Comparison of ENCODE assay signal across 8 cellular contexts in the genomic region with DNA sequence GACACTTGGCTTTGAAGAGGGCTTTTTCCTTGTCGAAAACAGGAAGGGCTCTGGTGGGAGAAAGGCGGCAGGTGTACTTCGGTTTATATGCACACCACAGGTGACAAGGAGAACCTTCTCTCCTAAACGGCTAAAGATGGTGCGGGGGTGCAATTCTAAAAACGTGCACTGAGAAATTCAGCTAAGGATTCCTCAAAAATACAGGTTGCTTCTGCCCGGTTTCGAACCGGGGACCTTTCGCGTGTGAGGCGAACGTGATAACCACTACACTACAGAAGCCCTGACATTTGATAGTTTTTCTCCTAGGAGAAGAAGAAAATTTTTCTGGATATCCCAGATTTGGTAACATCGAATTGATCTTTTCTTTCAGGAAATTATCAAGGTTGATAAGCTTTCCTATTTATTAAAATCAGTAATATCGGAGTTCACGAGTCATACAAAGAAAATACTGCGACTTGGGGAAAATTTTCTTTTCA. TPM values are rescaled to one million over a fixed set of nuclear protein-coding genes. Genes with fewer than 3 reads are reported as not detected.
DNase-seq lines count a peak whose midpoint lies in the region; ATAC-seq and TF ChIP-seq lines count a peak whose summit lies in the region.

No MANE protein-coding gene starts in this region.

- no peaks in the 10 kb centered on the region for H3K36me3 ChIP-seq in CD4-positive, CD25-positive, alpha-beta regulatory T cell (ENCODE audit: control insufficient read depth, insufficient read depth, low read length)

- DNase-seq in CD4-positive, CD25-positive, alpha-beta regulatory T cell, result no peak
- DNase-seq in HL-60 (ENCODE audit: low read depth in 1 of 2, low spot score in 1 of 2) (peak in 1 of 2 experiments; percentile 38), SK-N-DZ (ENCODE audit: low spot score) (peak; percentile 17), epithelial cell of proximal tubule (ENCODE audit: low read depth) (no peak), Ammon's horn (ENCODE audit: low spot score) (no peak), cortex of kidney (lab: John Stamatoyannopoulos, UW) (no peak)
- DNase-seq in stimulated activated CD4-positive, alpha-beta T cell treated with anti-CD3 and anti-CD28 coated beads, Interleukin-1b, Interleukin-23, amount 100 ng/mL, for 24 hours (ENCODE audit: low read depth in 4 of 4, low spot score in 1 of 4), result peak in 3 of 4 experiments; percentile 13 to 28 (median 16)

- H3K9me3 ChIP-seq in CD4-positive, CD25-positive, alpha-beta regulatory T cell (ENCODE audit: control insufficient read depth in 2 of 2, low read length in 2 of 2), result peaks cover 31 to 45% of the 10 kb centered on the region in 2 experiments

- H3K27me3 ChIP-seq in CD4-positive, CD25-positive, alpha-beta regulatory T cell (ENCODE audit: control insufficient read depth, insufficient read depth, low read length), result peaks cover 61% of the 10 kb centered on the region
- no peaks in the 10 kb centered on the region for H3K27me3 ChIP-seq in HL-60 (ENCODE audit: insufficient read depth, poor library complexity, severe bottlenecking)

- H3K4me3 Mint-ChIP-seq in CD4-positive, CD25-positive, alpha-beta regulatory T cell, result peak overlapping the region in 2 of 4 donors; percentile 16 to 56

- TF ChIP-seq CTCF in HL-60 (IDR thresholded peaks at IDR 0.05; ENCODE audit: insufficient read depth, low read length) (no peak), epithelial cell of proximal tubule (conservative IDR thresholded peaks at IDR 0.05; ENCODE audit: low read depth, low read length) (no peak)

- no peak overlapping the region for H3K27ac ChIP-seq in CD4-positive, CD25-positive, alpha-beta regulatory T cell (ENCODE audit: insufficient read depth, low read length, poor library complexity, severe bottlenecking)
- no peak overlapping the region for H3K27ac ChIP-seq in HL-60 (replicated peaks)

- peaks cover 0 to 12% (median 4%) of the 10 kb centered on the region in 4 donors for H3K4me1 Mint-ChIP-seq in CD4-positive, CD25-positive, alpha-beta regulatory T cell

- no peaks in the 10 kb centered on the region for H3K36me3 Mint-ChIP-seq in CD4-positive, CD25-positive, alpha-beta regulatory T cell

- H3K4me3 ChIP-seq in CD4-positive, CD25-positive, alpha-beta regulatory T cell (ENCODE audit: low read depth, low read length), result no peak overlapping the region
- peak overlapping the region; percentile 41 for H3K4me3 ChIP-seq in HL-60 (replicated peaks; ENCODE audit: insufficient read depth, low read length)
- peak overlapping the region; percentile 51 for H3K4me3 ChIP-seq in epithelial cell of proximal tubule (ENCODE audit: low read depth, low read length)

- peak overlapping the region in 2 of 3 donors; percentile 54 to 83 for H3K27ac Mint-ChIP-seq in CD4-positive, CD25-positive, alpha-beta regulatory T cell

- peaks cover 89% of the 10 kb centered on the region for H3K27me3 Mint-ChIP-seq in CD4-positive, CD25-positive, alpha-beta regulatory T cell

- no peaks in the 10 kb centered on the region for H3K4me1 ChIP-seq in CD4-positive, CD25-positive, alpha-beta regulatory T cell (ENCODE audit: control insufficient read depth, insufficient read depth, low read length, poor library complexity, severe bottlenecking)

- ATAC-seq in CD4-positive, CD25-positive, alpha-beta regulatory T cell (ENCODE audit: low read depth in 2 of 2), result no peak
- no peak for ATAC-seq in HG02840 (IDR thresholded peaks at IDR 0.05; ENCODE audit: low FRiP score, unreplicated experiment)

- H3K9me3 Mint-ChIP-seq in CD4-positive, CD25-positive, alpha-beta regulatory T cell, result peaks cover 10 to 50% (median 23%) of the 10 kb centered on the region in 7 donors

RNA-seq across cellular contexts. Expression of a gene that starts 32.0 kb away (rescaled TPM):
- not detected for total RNA-seq in CD4-positive, CD25-positive, alpha-beta regulatory T cell
- not detected for polyA plus RNA-seq in CD4-positive, CD25-positive, alpha-beta regulatory T cell
- polyA plus RNA-seq in SK-N-DZ (2014; cell fraction: cytosol; rRNA removed), result not detected in 2 replicates
- not detected in 2 replicates for polyA plus RNA-seq in SK-N-DZ (2014; cell fraction: nucleus; rRNA removed)
- total RNA-seq in epithelial cell of proximal tubule, result not detected in 2 replicates

RNA-seq across cellular contexts. Expression of a gene that starts 32.6 kb away (rescaled TPM):
- 0.49 TPM for total RNA-seq in CD4-positive, CD25-positive, alpha-beta regulatory T cell
- polyA plus RNA-seq in CD4-positive, CD25-positive, alpha-beta regulatory T cell, result 1 to 10 TPM in 1 of 4 donors, under 1 TPM in 3; 0.19 to 1.7 (median 0.49) TPM
- not detected in 2 replicates for polyA plus RNA-seq in SK-N-DZ (2014; cell fraction: cytosol; rRNA removed)
- not detected in 2 replicates for polyA plus RNA-seq in SK-N-DZ (2014; cell fraction: nucleus; rRNA removed)
- total RNA-seq in epithelial cell of proximal tubule, result 1.0 and 2.8 TPM in 2 replicates

Comparison
In these comparisons a context has a peak if more than half of its experiments do, and no peak if none do; other contexts are left out.
1. DNase-seq: peak in SK-N-DZ (single experiment) and stimulated activated CD4-positive, alpha-beta T cell treated with anti-CD3 and anti-CD28 coated beads, Interleukin-1b, Interleukin-23, amount 100 ng/mL, for 24 hours (3 of 4); none in CD4-positive, CD25-positive, alpha-beta regulatory T cell (0 of 3), epithelial cell of proximal tubule (single experiment), Ammon's horn (single experiment) and cortex of kidney (single experiment).